22 cellular contexts compared by ENCODE assay signal in the genomic region with DNA sequence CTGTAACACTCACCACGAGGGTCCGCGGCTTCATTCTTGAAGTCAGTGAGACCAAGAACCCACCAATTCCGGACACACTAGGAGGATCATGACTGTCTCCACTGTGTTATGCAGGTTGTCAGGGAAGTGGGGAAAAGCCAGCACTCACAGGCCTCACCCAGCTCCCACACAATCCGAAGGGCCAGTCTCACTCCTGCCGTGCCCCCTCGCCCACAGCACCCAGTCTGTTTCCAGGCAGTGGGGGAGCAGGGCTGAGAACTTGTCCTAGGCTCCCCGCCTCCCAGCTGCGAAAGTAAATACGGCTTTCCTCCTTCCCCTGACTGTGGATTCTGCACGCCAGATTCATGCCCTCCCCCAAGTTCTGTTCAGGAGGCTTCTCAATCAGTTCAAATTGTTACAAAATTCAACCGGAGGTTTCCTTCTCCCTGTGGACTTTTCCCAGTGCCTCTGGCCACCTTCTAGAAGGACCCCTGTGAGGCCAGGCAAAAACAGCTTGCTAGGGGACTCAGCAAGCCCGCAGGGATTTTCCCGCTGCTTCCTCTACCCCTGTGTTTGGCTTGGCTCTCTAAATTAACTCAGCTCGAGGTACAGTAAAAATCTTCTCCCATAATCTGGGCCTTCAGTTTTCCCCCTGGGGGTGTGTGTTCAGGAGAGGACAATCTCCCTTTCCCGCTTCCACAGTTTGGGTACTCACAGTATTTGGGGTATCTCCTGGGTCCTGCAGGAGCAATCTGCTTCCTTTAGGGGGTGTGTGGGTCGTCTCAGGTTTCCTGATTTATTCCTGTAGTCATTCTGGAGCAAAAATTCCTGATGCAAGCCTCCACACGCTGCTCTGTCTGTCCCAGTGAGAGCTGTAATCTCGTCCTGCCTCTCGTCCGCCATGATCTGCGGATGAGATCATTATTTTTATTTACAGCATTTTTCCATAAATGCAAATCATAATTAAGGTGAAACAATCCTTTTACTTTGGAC.
DNase-seq lines count a peak whose midpoint lies in the region; ATAC-seq, FAIRE-seq and TF ChIP-seq lines count a peak whose summit lies in the region.
"Had no signal": no experiment of that assay in that cellular context is flagged by ENCODE, and none has a peak within 500 bp of the region (broad histone marks: within the 10 kb centered on the region; RNA-seq: fewer than 3 reads in every experiment).

No MANE protein-coding gene starts in this region.

- H3K4me1 ChIP-seq in HepG2 (ENCODE audit: insufficient read depth, low read length) (no peaks in the 10 kb centered on the region), right lobe of liver (no peaks in the 10 kb centered on the region), endodermal cell (ENCODE audit: control insufficient read depth, insufficient read depth, low read length) (no peaks in the 10 kb centered on the region), mesendoderm (ENCODE audit: control insufficient read depth, low read depth, low read length) (no peaks in the 10 kb centered on the region), upper lobe of right lung (no peaks in the 10 kb centered on the region)

- no peak for TF ChIP-seq POLR2A in HepG2 (IDR thresholded peaks at IDR 0.05; ENCODE audit: insufficient read depth in 1 of 2, low read depth in 2 of 2, low read length in 2 of 2)
- no peak for TF ChIP-seq POLR2A in right lobe of liver (IDR thresholded peaks at IDR 0.05)

- peaks cover 5% of the 10 kb centered on the region for H3K9me3 Mint-ChIP-seq in endodermal cell

- FAIRE-seq in HepG2 (lab: Jason Lieb, UNC) = no peak
- FAIRE-seq: G401.6, H54 had no signal

- no peak overlapping the region for H4K8ac ChIP-seq in mesendoderm (ENCODE audit: low read depth, low read length)

- H3K79me1 ChIP-seq in mesendoderm (ENCODE audit: low read length) = no peaks in the 10 kb centered on the region

- intact Hi-C loops in HepG2 (cut with micrococcal nuclease; ENCODE audit: unreplicated experiment) (no loop called here), right lobe of liver (cut with DNase I) (no loop called here), upper lobe of right lung (cut with DNase I) (no loop called here)

- H4K5ac ChIP-seq in mesendoderm (ENCODE audit: low read length) = no peak overlapping the region

- no peak overlapping the region for H3K18ac ChIP-seq in mesendoderm (ENCODE audit: low read length)

- no peak for TF ChIP-seq RAD21 in HepG2 (CRISPR knock-in tag; IDR thresholded peaks at IDR 0.05)

- H2BK120ac ChIP-seq in mesendoderm (ENCODE audit: low read depth, low read length) = no peak overlapping the region

- TF ChIP-seq EP300 in HepG2 (IDR thresholded peaks at IDR 0.05; ENCODE audit: low read depth in 2 of 2, low read length in 2 of 2) (no peak), HepG2 (CRISPR knock-in tag; IDR thresholded peaks at IDR 0.05; ENCODE audit: borderline replicate concordance) (no peak)

- no peaks in the 10 kb centered on the region for H3K36me3 ChIP-seq in HepG2 (replicated peaks in 1 of 2; ENCODE audit: control insufficient read depth in 1 of 2, insufficient read depth in 2 of 2, low read length in 2 of 2)
- no peaks in the 10 kb centered on the region for H3K36me3 ChIP-seq in right lobe of liver
- no peaks in the 10 kb centered on the region for H3K36me3 ChIP-seq in endodermal cell (ENCODE audit: control insufficient read depth, insufficient read depth, low read length)
- no peaks in the 10 kb centered on the region for H3K36me3 ChIP-seq in mesendoderm (ENCODE audit: control insufficient read depth, insufficient read depth, low read length)
- H3K36me3 ChIP-seq in upper lobe of right lung = no peaks in the 10 kb centered on the region

- no peaks in the 10 kb centered on the region for H3K36me3 Mint-ChIP-seq in endodermal cell (ENCODE audit: low read depth)
- H3K36me3 Mint-ChIP-seq: CD8-positive, alpha-beta T cell had no signal

- ATAC-seq in HepG2 (peak; percentile 30), right lobe of liver (no peak), upper lobe of right lung (no peak), HG03439 (IDR thresholded peaks at IDR 0.05; ENCODE audit: unreplicated experiment) (no peak)
- ATAC-seq: CD8-positive, alpha-beta T cell had no signal

- no peak overlapping the region for H2AFZ ChIP-seq in HepG2 (ENCODE audit: low read length)

- no peak overlapping the region for H2BK15ac ChIP-seq in mesendoderm (replicated peaks; ENCODE audit: low read depth)

- no peaks in the 10 kb centered on the region for H3K27me3 Mint-ChIP-seq in endodermal cell (ENCODE audit: insufficient read depth)

- H3K27ac Mint-ChIP-seq in endodermal cell = no peak overlapping the region
- H3K27ac Mint-ChIP-seq: CD8-positive, alpha-beta T cell; HFFc6 had no signal

- H2AK5ac ChIP-seq in mesendoderm (ENCODE audit: low read length) = no peak overlapping the region

- DNase-seq in HepG2 (ENCODE audit: low spot score) = no peak
- no peak for DNase-seq in right lobe of liver
- DNase-seq in endodermal cell = peak; percentile 54
- peak; percentile 49 for DNase-seq in mesendoderm
- DNase-seq in upper lobe of right lung = peak; percentile 39
- no peak for DNase-seq in NOMO-1 treated with dmso at 0.1 percent for 144 hours (lab: John Stamatoyannopoulos, UW; ENCODE audit: unreplicated experiment)
- no peak for DNase-seq in SHP77 treated with DMSO at 0.1 percent for 48 hours (lab: John Stamatoyannopoulos, UW)
- DNase-seq: 8988T; AML-193; C1 segment of cervical spinal cord; CD8-positive, alpha-beta T cell; HFFc6; KG1; NCI-H1092 treated with DMSO at 0.1 percent for 48 hours; NCI-H2029 treated with DMSO at 0.1 percent for 48 hours; NCI-H526; SHP77; SK-N-SH had no signal

- POLR2A ChIA-PET in HepG2 (lab: Yijun Ruan, JAX) = no interaction called here

- no peak for TF ChIP-seq CTCF in HepG2 (CRISPR knock-in tag; IDR thresholded peaks at IDR 0.05)
- no peak for TF ChIP-seq CTCF in right lobe of liver (IDR thresholded peaks at IDR 0.05)
- TF ChIP-seq CTCF in endodermal cell (conservative IDR thresholded peaks at IDR 0.05) = peak; percentile 40
- TF ChIP-seq CTCF in upper lobe of right lung (IDR thresholded peaks at IDR 0.05) = no peak

- no peak overlapping the region for H2BK5ac ChIP-seq in mesendoderm (ENCODE audit: low read length)

- H3K4me3 ChIP-seq in HepG2 (replicated peaks in 1 of 3; ENCODE audit: insufficient read depth in 1 of 3, low read depth in 2 of 3, low read length in 3 of 3) = no peak overlapping the region
- no peak overlapping the region for H3K4me3 ChIP-seq in right lobe of liver
- no peak overlapping the region for H3K4me3 ChIP-seq in endodermal cell (ENCODE audit: low read length)
- no peak overlapping the region for H3K4me3 ChIP-seq in mesendoderm (ENCODE audit: low read length)
- no peak overlapping the region for H3K4me3 ChIP-seq in upper lobe of right lung

- H3K9me3 ChIP-seq in HepG2 (ENCODE audit: low read length) (no peaks in the 10 kb centered on the region), right lobe of liver (no peaks in the 10 kb centered on the region), endodermal cell (ENCODE audit: control insufficient read depth, low read length) (no peaks in the 10 kb centered on the region), upper lobe of right lung (no peaks in the 10 kb centered on the region)
- H3K9me3 ChIP-seq: SK-N-SH had no signal

- H3K79me2 ChIP-seq in HepG2 (ENCODE audit: insufficient read depth, low read length) = no peaks in the 10 kb centered on the region
- no peaks in the 10 kb centered on the region for H3K79me2 ChIP-seq in mesendoderm (ENCODE audit: control insufficient read depth, insufficient read depth, low read length)

- no peak overlapping the region for H3K27ac ChIP-seq in HepG2 (ENCODE audit: extremely low read length, insufficient read depth, low read length)
- no peak overlapping the region for H3K27ac ChIP-seq in right lobe of liver
- H3K27ac ChIP-seq in endodermal cell (ENCODE audit: low read depth, low read length) = no peak overlapping the region
- no peak overlapping the region for H3K27ac ChIP-seq in mesendoderm (ENCODE audit: low read depth, low read length)
- no peak overlapping the region for H3K27ac ChIP-seq in upper lobe of right lung
- H3K27ac ChIP-seq: HL-60 had no signal

- H4K20me1 ChIP-seq in HepG2 (ENCODE audit: insufficient read depth, low read length) = no peaks in the 10 kb centered on the region

- H3K23ac ChIP-seq in mesendoderm (ENCODE audit: low read length) = no peak overlapping the region

- no peak overlapping the region for H3K56ac ChIP-seq in mesendoderm (ENCODE audit: low read length)

- H3K9ac ChIP-seq in HepG2 (ENCODE audit: insufficient read depth, low read depth, low read length) (no peak overlapping the region), endodermal cell (ENCODE audit: extremely low read depth, low read length, poor library complexity, severe bottlenecking) (no peak overlapping the region), mesendoderm (ENCODE audit: low read length) (no peak overlapping the region)
- H3K9ac ChIP-seq: SK-N-SH had no signal

- H3K27me3 ChIP-seq in HepG2 (ENCODE audit: control insufficient read depth in 1 of 2, insufficient read depth in 2 of 2, low read length in 2 of 2) (no peaks in the 10 kb centered on the region), right lobe of liver (no peaks in the 10 kb centered on the region), endodermal cell (ENCODE audit: control insufficient read depth, insufficient read depth, low read length, poor library complexity, severe bottlenecking) (no peaks in the 10 kb centered on the region), mesendoderm (ENCODE audit: insufficient read depth, low read length, poor library complexity) (no peaks in the 10 kb centered on the region), upper lobe of right lung (no peaks in the 10 kb centered on the region)

- peaks cover 9% of the 10 kb centered on the region for H3K4me1 Mint-ChIP-seq in endodermal cell

- 35% methylated on average over 22 of the region's 22 CpGs for WGBS in HepG2 (ENCODE audit: low lambda C conversion rate)
- WGBS in right lobe of liver (ENCODE audit: insufficient coverage, low coverage, low lambda C conversion rate, missing lambda C conversion rate) = 76% methylated on average over 12 of the region's 22 CpGs
- WGBS in endodermal cell (ENCODE audit: insufficient coverage in 1 of 2, insufficient read length in 1 of 2), 2 experiments = 82 to 92% methylated on average over 14 to 22 of the region's 22 CpGs
- no CpG with 5 or more reads among the region's 22 CpGs for WGBS in mesendoderm (ENCODE audit: extremely low coverage, insufficient coverage, low lambda C conversion rate)

- H3K4ac ChIP-seq in mesendoderm (ENCODE audit: low read depth, low read length) = no peak overlapping the region

- CTCF ChIA-PET in HepG2 (lab: Yijun Ruan, JAX; ENCODE audit: low intra/inter-chr PET ratio, low total read pairs) = no interaction called here

- no peak overlapping the region for H3K4me2 ChIP-seq in HepG2 (ENCODE audit: low read depth, low read length)
- no peak overlapping the region for H3K4me2 ChIP-seq in mesendoderm (ENCODE audit: low read length)
- H3K4me2 ChIP-seq: SK-N-SH had no signal

- H3K4me3 Mint-ChIP-seq in endodermal cell = no peak overlapping the region
- H3K4me3 Mint-ChIP-seq: CD8-positive, alpha-beta T cell; HFFc6 had no signal

- BruUV-seq in HepG2 (replicated peaks; lab: Mats Ljungman, UMichigan) = no TSS peak

- in situ Hi-C loops in HepG2 (cut with HindIII; ENCODE audit: extremely low pct_ligation_motif_present, low pct_unique_long_range_greater_than_20kb) = no loop called here

TF ChIP-seq in HepG2, 621 proteins besides CTCF, POLR2A, EP300 and RAD21 (continues in another document):
- no peak for TF ChIP-seq ZNF562 (CRISPR knock-in tag; IDR thresholded peaks at IDR 0.05; ENCODE audit: borderline replicate concordance)

Comparison
In these comparisons a context has a peak if more than half of its experiments do, and no peak if none do; other contexts are left out.
1. DNase-seq: peak in endodermal cell (single experiment), mesendoderm (single experiment) and upper lobe of right lung (single experiment); none in HepG2 (single experiment), right lobe of liver (0 of 3), NOMO-1 treated with dmso at 0.1 percent for 144 hours (single experiment) and SHP77 treated with DMSO at 0.1 percent for 48 hours (single experiment).